ENCODE assay signal across 17 cellular contexts in the genomic region with DNA sequence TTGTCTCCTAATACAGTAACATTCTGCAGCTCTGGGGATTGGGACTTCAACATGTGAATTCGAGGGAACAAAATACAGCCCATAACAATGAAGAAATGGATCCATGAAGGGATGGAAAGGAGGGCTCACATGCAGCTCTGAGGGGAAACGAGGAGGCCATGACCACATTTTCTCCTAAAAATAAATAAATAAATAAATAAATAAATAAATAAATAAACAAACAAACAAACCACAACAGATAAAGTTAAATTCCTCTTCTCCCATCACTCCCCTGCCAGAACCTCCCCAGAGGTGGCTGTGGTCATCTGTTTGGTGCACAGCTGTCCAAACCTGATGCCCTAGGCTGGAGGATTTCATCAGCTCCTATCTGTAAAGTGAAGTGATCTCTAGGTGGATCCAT. TPM values are rescaled to one million over a fixed set of nuclear protein-coding genes. Genes with fewer than 3 reads are reported as not detected.
DNase-seq lines count a peak whose midpoint lies in the region; ATAC-seq and TF ChIP-seq lines count a peak whose summit lies in the region.
"Had no signal": no experiment of that assay in that cellular context is flagged by ENCODE, and none has a peak within 500 bp of the region (broad histone marks: within the 10 kb centered on the region; RNA-seq: fewer than 3 reads in every experiment).

No MANE protein-coding gene starts in this region.

- no peaks in the 10 kb centered on the region for H3K27me3 Mint-ChIP-seq in activated T-helper 2 cell treated with anti-CD3 and anti-CD28 coated beads, Interferon-gamma antibody, Interleukin-2, Interleukin-4, amounts not matched to agents 10 μg/mL and 5 μg/mL and 100 μg/mL, durations not matched to agents 14 hours and 24 hours and 36 hours (ENCODE audit: low read depth)

- TF ChIP-seq CTCF in HEK293 (tag by site-specific recombination; IDR thresholded peaks at IDR 0.05) (no peak), mucosa of descending colon (IDR thresholded peaks at IDR 0.05) (no peak)

- ATAC-seq in mucosa of descending colon (no peak), GM19035 (IDR thresholded peaks at IDR 0.05; ENCODE audit: unreplicated experiment) (no peak)
- ATAC-seq: HCT116 had no signal

- POLR2A ChIA-PET in HEK293 (lab: Yijun Ruan, JAX) = no interaction called here

- H3K4me3 ChIP-seq in HEK293 (ENCODE audit: low read depth, low read length) (no peak overlapping the region), mucosa of descending colon (no peak overlapping the region)
- H3K4me3 ChIP-seq: BLaER1 had no signal

- H3K27ac Mint-ChIP-seq in activated T-helper 2 cell treated with anti-CD3 and anti-CD28 coated beads, Interferon-gamma antibody, Interleukin-2, Interleukin-4, amounts not matched to agents 10 μg/mL and 5 μg/mL and 100 μg/mL, durations not matched to agents 14 hours and 24 hours and 36 hours = no peak overlapping the region

- intact Hi-C loops in activated T-helper 2 cell treated with anti-CD3 and anti-CD28 coated beads, Interferon-gamma antibody, Interleukin-2, Interleukin-4, amounts not matched to agents 10 μg/mL and 5 μg/mL and 100 μg/mL, durations not matched to agents 14 hours and 24 hours and 36 hours (cut with micrococcal nuclease) = no loop called here
- intact Hi-C loops in mucosa of descending colon (cut with DNase I, micrococcal nuclease) = no loop called here

- no peaks in the 10 kb centered on the region for H3K9me3 Mint-ChIP-seq in activated T-helper 2 cell treated with anti-CD3 and anti-CD28 coated beads, Interferon-gamma antibody, Interleukin-2, Interleukin-4, amounts not matched to agents 10 μg/mL and 5 μg/mL and 100 μg/mL, durations not matched to agents 14 hours and 24 hours and 36 hours
- H3K9me3 Mint-ChIP-seq: CD8-positive, alpha-beta memory T cell had no signal

- H3K27ac ChIP-seq in HEK293 (ENCODE audit: extremely low read depth, low read depth, low read length) = no peak overlapping the region
- H3K27ac ChIP-seq: BLaER1 had no signal

- CTCF ChIA-PET in HEK293 (lab: Yijun Ruan, JAX) = no interaction called here

- H3K36me3 Mint-ChIP-seq in activated T-helper 2 cell treated with anti-CD3 and anti-CD28 coated beads, Interferon-gamma antibody, Interleukin-2, Interleukin-4, amounts not matched to agents 10 μg/mL and 5 μg/mL and 100 μg/mL, durations not matched to agents 14 hours and 24 hours and 36 hours (ENCODE audit: low read depth) = peaks cover 8% of the 10 kb centered on the region
- H3K36me3 Mint-ChIP-seq: CD8-positive, alpha-beta memory T cell had no signal

- H3K36me3 ChIP-seq in HEK293 (ENCODE audit: control insufficient read depth in 2 of 2, insufficient read depth in 1 of 2, low read length in 2 of 2) = no peaks in the 10 kb centered on the region
- H3K36me3 ChIP-seq in mucosa of descending colon (ENCODE audit: low read depth) = no peaks in the 10 kb centered on the region
- H3K36me3 ChIP-seq: BLaER1 had no signal

- H3K9me3 ChIP-seq in HEK293 (ENCODE audit: control insufficient read depth, insufficient read depth, low read depth, low read length) (no peaks in the 10 kb centered on the region), mucosa of descending colon (no peaks in the 10 kb centered on the region)
- H3K9me3 ChIP-seq: BLaER1, Caco-2 had no signal

- peaks cover 30% of the 10 kb centered on the region for H3K4me1 Mint-ChIP-seq in activated T-helper 2 cell treated with anti-CD3 and anti-CD28 coated beads, Interferon-gamma antibody, Interleukin-2, Interleukin-4, amounts not matched to agents 10 μg/mL and 5 μg/mL and 100 μg/mL, durations not matched to agents 14 hours and 24 hours and 36 hours (ENCODE audit: low read depth)

- DNase-seq in activated T-helper 2 cell treated with anti-CD3 and anti-CD28 coated beads, Interferon-gamma antibody, Interleukin-2, Interleukin-4, amounts not matched to agents 10 μg/mL and 5 μg/mL and 100 μg/mL, durations not matched to agents 14 hours and 24 hours and 36 hours (ENCODE audit: low spot score) = peak; percentile 2
- peak; percentile 2 for DNase-seq in mesenteric fat pad (ENCODE audit: low spot score)
- no peak for DNase-seq in mucosa of descending colon
- DNase-seq in stimulated activated CD4-positive, alpha-beta T cell treated with anti-CD3 and anti-CD28 coated beads, Interleukin-2, amount 100 ng/mL, for 48 hours = no peak
- DNase-seq: AML-193; Caco-2; CD8-positive, alpha-beta memory T cell; DND-41; GDM1; IMR-90 had no signal

- no peak overlapping the region for H3K4me3 Mint-ChIP-seq in activated T-helper 2 cell treated with anti-CD3 and anti-CD28 coated beads, Interferon-gamma antibody, Interleukin-2, Interleukin-4, amounts not matched to agents 10 μg/mL and 5 μg/mL and 100 μg/mL, durations not matched to agents 14 hours and 24 hours and 36 hours (ENCODE audit: low read depth)
- H3K4me3 Mint-ChIP-seq: CD8-positive, alpha-beta memory T cell had no signal

- no peaks in the 10 kb centered on the region for H3K4me1 ChIP-seq in HEK293 (ENCODE audit: control insufficient read depth, insufficient read depth, low read length)
- no peaks in the 10 kb centered on the region for H3K4me1 ChIP-seq in mucosa of descending colon (ENCODE audit: low read depth)
- H3K4me1 ChIP-seq: Caco-2 had no signal

TF ChIP-seq in HEK293, 187 proteins besides CTCF, POLR2A, EP300 and RAD21 (continues in another document):
- peak; percentile 66 for TF ChIP-seq ZNF555 (tag by site-specific recombination; conservative IDR thresholded peaks at IDR 0.05)
- no peak for TF ChIP-seq ZNF785 (tag by site-specific recombination; IDR thresholded peaks at IDR 0.05)
- TF ChIP-seq ZNF169 (tag by site-specific recombination; IDR thresholded peaks at IDR 0.05) = no peak
- TF ChIP-seq SETDB1 (IDR thresholded peaks at IDR 0.05; ENCODE audit: insufficient read length, low read length) = no peak
- TF ChIP-seq ZBTB21 (tag by site-specific recombination; IDR thresholded peaks at IDR 0.05) = peak; percentile 39; the same call in 1 of the 2 replicates
- no peak for TF ChIP-seq ZNF335 (tag by site-specific recombination; conservative IDR thresholded peaks at IDR 0.05)
- no peak for TF ChIP-seq SCRT2 (tag by site-specific recombination; IDR thresholded peaks at IDR 0.05)
- 0 out of 2 replicates have a peak, but pooled peaks have one; percentile 35 for TF ChIP-seq ZNF560 (tag by site-specific recombination; IDR thresholded peaks at IDR 0.05; ENCODE audit: borderline replicate concordance)
- TF ChIP-seq YY1 (tag by site-specific recombination; IDR thresholded peaks at IDR 0.05) = no peak
- TF ChIP-seq ZNF140 (tag by site-specific recombination; IDR thresholded peaks at IDR 0.05) = peak; percentile 30; the same call in 1 of the 2 replicates
- no peak for TF ChIP-seq ZNF114 (tag by site-specific recombination; IDR thresholded peaks at IDR 0.05)
- TF ChIP-seq ZBTB17 (tag by site-specific recombination; IDR thresholded peaks at IDR 0.05) = no peak
- TF ChIP-seq ZNF202 (tag by site-specific recombination; IDR thresholded peaks at IDR 0.05; ENCODE audit: borderline replicate concordance) = peak; percentile 64; the same call in 1 of the 2 replicates
- no peak for TF ChIP-seq ZNF521 (tag by site-specific recombination; IDR thresholded peaks at IDR 0.05)
- TF ChIP-seq ZNF623 (tag by site-specific recombination; IDR thresholded peaks at IDR 0.05) = peak; percentile 57
- no peak for TF ChIP-seq FEZF1 (tag by site-specific recombination; IDR thresholded peaks at IDR 0.05)
- TF ChIP-seq, protein P1, sequence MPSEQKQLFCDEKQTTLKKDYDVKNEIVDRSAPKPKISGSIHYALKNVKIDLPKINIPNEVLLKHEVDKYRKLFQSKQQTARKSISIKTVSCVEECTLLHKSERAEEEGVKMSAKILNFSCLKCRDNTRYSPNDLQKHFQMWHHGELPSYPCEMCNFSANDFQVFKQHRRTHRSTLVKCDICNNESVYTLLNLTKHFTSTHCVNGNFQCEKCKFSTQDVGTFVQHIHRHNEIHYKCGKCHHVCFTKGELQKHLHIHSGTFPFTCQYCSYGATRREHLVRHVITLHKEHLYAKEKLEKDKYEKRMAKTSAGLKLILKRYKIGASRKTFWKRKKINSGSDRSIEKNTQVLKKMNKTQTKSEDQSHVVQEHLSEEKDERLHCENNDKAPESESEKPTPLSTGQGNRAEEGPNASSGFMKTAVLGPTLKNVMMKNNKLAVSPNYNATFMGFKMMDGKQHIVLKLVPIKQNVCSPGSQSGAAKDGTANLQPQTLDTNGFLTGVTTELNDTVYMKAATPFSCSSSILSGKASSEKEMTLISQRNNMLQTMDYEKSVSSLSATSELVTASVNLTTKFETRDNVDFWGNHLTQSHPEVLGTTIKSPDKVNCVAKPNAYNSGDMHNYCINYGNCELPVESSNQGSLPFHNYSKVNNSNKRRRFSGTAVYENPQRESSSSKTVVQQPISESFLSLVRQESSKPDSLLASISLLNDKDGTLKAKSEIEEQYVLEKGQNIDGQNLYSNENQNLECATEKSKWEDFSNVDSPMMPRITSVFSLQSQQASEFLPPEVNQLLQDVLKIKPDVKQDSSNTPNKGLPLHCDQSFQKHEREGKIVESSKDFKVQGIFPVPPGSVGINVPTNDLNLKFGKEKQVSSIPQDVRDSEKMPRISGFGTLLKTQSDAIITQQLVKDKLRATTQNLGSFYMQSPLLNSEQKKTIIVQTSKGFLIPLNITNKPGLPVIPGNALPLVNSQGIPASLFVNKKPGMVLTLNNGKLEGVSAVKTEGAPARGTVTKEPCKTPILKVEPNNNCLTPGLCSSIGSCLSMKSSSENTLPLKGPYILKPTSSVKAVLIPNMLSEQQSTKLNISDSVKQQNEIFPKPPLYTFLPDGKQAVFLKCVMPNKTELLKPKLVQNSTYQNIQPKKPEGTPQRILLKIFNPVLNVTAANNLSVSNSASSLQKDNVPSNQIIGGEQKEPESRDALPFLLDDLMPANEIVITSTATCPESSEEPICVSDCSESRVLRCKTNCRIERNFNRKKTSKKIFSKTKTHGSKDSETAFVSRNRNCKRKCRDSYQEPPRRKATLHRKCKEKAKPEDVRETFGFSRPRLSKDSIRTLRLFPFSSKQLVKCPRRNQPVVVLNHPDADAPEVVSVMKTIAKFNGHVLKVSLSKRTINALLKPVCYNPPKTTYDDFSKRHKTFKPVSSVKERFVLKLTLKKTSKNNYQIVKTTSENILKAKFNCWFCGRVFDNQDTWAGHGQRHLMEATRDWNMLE (tag by site-specific recombination; conservative IDR thresholded peaks at IDR 0.05; ENCODE audit: low read depth) = peak; percentile 79

RNA-seq across cellular contexts. Expression of a gene that starts 42.7 kb away (rescaled TPM):
- total RNA-seq in activated T-helper 2 cell treated with anti-CD3 and anti-CD28 coated beads, Interferon-gamma antibody, Interleukin-2, Interleukin-4, amounts not matched to agents 10 μg/mL and 5 μg/mL and 100 μg/mL, durations not matched to agents 14 hours and 24 hours and 36 hours = 101 and 117 TPM in 2 replicates
- total RNA-seq in mesenteric fat pad (not detected), mucosa of descending colon (10 to 100 TPM in 1 of 3 donors, 1 to 10 TPM in 2; 1.4 to 28.8 (median 2.8) TPM)
- total RNA-seq: A673, Caco-2, H4, HT-29, IMR-90 had no signal

RNA-seq across cellular contexts. Expression of a gene that starts 53.4 kb away (rescaled TPM):
- 90.7 and 92.4 TPM in 2 replicates for total RNA-seq in activated T-helper 2 cell treated with anti-CD3 and anti-CD28 coated beads, Interferon-gamma antibody, Interleukin-2, Interleukin-4, amounts not matched to agents 10 μg/mL and 5 μg/mL and 100 μg/mL, durations not matched to agents 14 hours and 24 hours and 36 hours
- total RNA-seq in mesenteric fat pad (43.4 TPM), mucosa of descending colon (10 to 100 TPM; 65.1 to 69.6 (median 68.6) TPM)

Comparison
In these comparisons a context has a peak if more than half of its experiments do, and no peak if none do; other contexts are left out.
1. DNase-seq: peak in activated T-helper 2 cell treated with anti-CD3 and anti-CD28 coated beads, Interferon-gamma antibody, Interleukin-2, Interleukin-4, amounts not matched to agents 10 μg/mL and 5 μg/mL and 100 μg/mL, durations not matched to agents 14 hours and 24 hours and 36 hours (single experiment) and mesenteric fat pad (single experiment); none in mucosa of descending colon (0 of 3) and stimulated activated CD4-positive, alpha-beta T cell treated with anti-CD3 and anti-CD28 coated beads, Interleukin-2, amount 100 ng/mL, for 48 hours (0 of 2).